Comparison of ENCODE assay signal across 10 cellular contexts in the genomic region with DNA sequence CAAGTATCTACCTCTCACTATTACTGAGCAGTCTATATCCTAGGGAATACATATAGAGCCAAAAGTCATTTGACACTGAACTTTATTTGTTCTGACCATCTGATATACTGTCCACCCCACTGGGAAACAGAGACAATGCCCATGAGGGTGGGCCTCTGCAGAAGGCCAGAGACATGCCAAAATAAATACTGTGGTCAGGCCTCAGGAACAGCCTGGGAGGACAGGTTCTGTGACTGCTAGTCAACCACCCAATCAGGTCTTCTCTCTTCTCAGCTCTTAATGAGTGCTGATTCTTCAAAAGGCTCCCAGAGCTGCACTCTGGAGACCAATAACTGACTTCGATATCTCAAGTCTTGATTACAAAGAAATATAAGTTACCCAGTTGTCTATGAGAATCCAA. TPM values are rescaled to one million over a fixed set of nuclear protein-coding genes. Genes with fewer than 3 reads are reported as not detected.
DNase-seq lines count a peak whose midpoint lies in the region; ATAC-seq and TF ChIP-seq lines count a peak whose summit lies in the region.
"Had no signal": no experiment of that assay in that cellular context is flagged by ENCODE, and none has a peak within 500 bp of the region (broad histone marks: within the 10 kb centered on the region; RNA-seq: fewer than 3 reads in every experiment).

No MANE protein-coding gene starts in this region.

- H2AFZ ChIP-seq in ACC112 (ENCODE audit: low read length, unreplicated experiment), result peak overlapping the region; percentile 51

- no peak overlapping the region for H2BK15ac ChIP-seq in mesendoderm (replicated peaks; ENCODE audit: low read depth)

- H3K4me1 ChIP-seq in ACC112 (ENCODE audit: control insufficient read depth, insufficient read depth, low read length, unreplicated experiment) (peaks cover 29% of the 10 kb centered on the region), endodermal cell (ENCODE audit: control insufficient read depth, insufficient read depth, low read length) (peaks cover 4% of the 10 kb centered on the region), mesendoderm (ENCODE audit: control insufficient read depth, low read depth, low read length) (peaks cover 4% of the 10 kb centered on the region)

- no peaks in the 10 kb centered on the region for H3K79me2 ChIP-seq in ACC112 (ENCODE audit: control insufficient read depth, insufficient read depth, low read length, unreplicated experiment)
- no peaks in the 10 kb centered on the region for H3K79me2 ChIP-seq in mesendoderm (ENCODE audit: control insufficient read depth, insufficient read depth, low read length)

- H3K79me1 ChIP-seq in mesendoderm (ENCODE audit: low read length), result no peaks in the 10 kb centered on the region

- H3K27ac ChIP-seq in ACC112 (ENCODE audit: low read depth, low read length) (peak overlapping the region; percentile 95), endodermal cell (ENCODE audit: low read depth, low read length) (no peak overlapping the region), mesendoderm (ENCODE audit: low read depth, low read length) (no peak overlapping the region)
- H3K27ac ChIP-seq: BLaER1 had no signal

- H2BK5ac ChIP-seq in mesendoderm (ENCODE audit: low read length), result no peak overlapping the region

- H3K4me3 ChIP-seq in ACC112 (ENCODE audit: low read depth, low read length), result peak overlapping the region; percentile 48
- H3K4me3 ChIP-seq in endodermal cell (ENCODE audit: low read length), result no peak overlapping the region
- no peak overlapping the region for H3K4me3 ChIP-seq in mesendoderm (ENCODE audit: low read length)
- H3K4me3 ChIP-seq: BLaER1 had no signal

- H3K56ac ChIP-seq in mesendoderm (ENCODE audit: low read length), result no peak overlapping the region

- H3K4me3 Mint-ChIP-seq in endodermal cell (no peak overlapping the region), osteocyte (ENCODE audit: unreplicated experiment) (peak overlapping the region; percentile 18)

- H2AK5ac ChIP-seq in mesendoderm (ENCODE audit: low read length), result no peak overlapping the region

- no peak overlapping the region for H3K23ac ChIP-seq in mesendoderm (ENCODE audit: low read length)

- H3K27me3 Mint-ChIP-seq in endodermal cell (ENCODE audit: insufficient read depth) (peaks cover 15% of the 10 kb centered on the region), osteocyte (ENCODE audit: unreplicated experiment) (no peaks in the 10 kb centered on the region)

- no peak for ATAC-seq in GM19035 (IDR thresholded peaks at IDR 0.05; ENCODE audit: unreplicated experiment)

- TF ChIP-seq CTCF in endodermal cell (conservative IDR thresholded peaks at IDR 0.05), result no peak
- TF ChIP-seq CTCF in osteocyte (IDR thresholded peaks at IDR 0.05), result no peak

- H3K27ac Mint-ChIP-seq in endodermal cell (peak overlapping the region; percentile 44), osteocyte (ENCODE audit: unreplicated experiment) (peak overlapping the region; percentile 98)
- H3K27ac Mint-ChIP-seq: activated T-helper 2 cell treated with anti-CD3 and anti-CD28 coated beads, Interferon-gamma antibody, Interleukin-2, Interleukin-4, amounts not matched to agents 10 μg/mL and 5 μg/mL and 100 μg/mL, durations not matched to agents 14 hours and 24 hours and 36 hours had no signal

- no peak overlapping the region for H3K9ac ChIP-seq in endodermal cell (ENCODE audit: extremely low read depth, low read length, poor library complexity, severe bottlenecking)
- H3K9ac ChIP-seq in mesendoderm (ENCODE audit: low read length), result no peak overlapping the region
- H3K9ac ChIP-seq: BLaER1 had no signal

- H3K4me1 Mint-ChIP-seq in endodermal cell, result peaks cover 33% of the 10 kb centered on the region
- H3K4me1 Mint-ChIP-seq in osteocyte (ENCODE audit: unreplicated experiment), result peaks cover 49% of the 10 kb centered on the region

- peak; percentile 22 for DNase-seq in NCI-H345 treated with DMSO at 0.1 percent for 48 hours (lab: John Stamatoyannopoulos, UW; ENCODE audit: unreplicated experiment)
- DNase-seq in endodermal cell, result no peak
- no peak for DNase-seq in osteocyte (ENCODE audit: extremely low spot score, unreplicated experiment)
- DNase-seq in activated T-cell treated with anti-CD3 and anti-CD28 coated beads, Interleukin-2, amount 50 U/mL, for 1 hour, result no peak
- DNase-seq in mesendoderm, result no peak
- DNase-seq in ecto neural progenitor cell (ENCODE audit: low spot score), result no peak

- no peak overlapping the region for H4K5ac ChIP-seq in mesendoderm (ENCODE audit: low read length)

- 85% methylated on average over 1 of the region's 1 CpG; no CpG with 5 or more reads in 1 of the 2 experiments for WGBS in endodermal cell (ENCODE audit: insufficient coverage in 1 of 2, insufficient read length in 1 of 2), 2 experiments
- no CpG with 5 or more reads among the region's 1 CpG for WGBS in mesendoderm (ENCODE audit: extremely low coverage, insufficient coverage, low lambda C conversion rate)

- H3K36me3 ChIP-seq in ACC112 (ENCODE audit: insufficient read depth, low read length) (no peaks in the 10 kb centered on the region), endodermal cell (ENCODE audit: control insufficient read depth, insufficient read depth, low read length) (no peaks in the 10 kb centered on the region), mesendoderm (ENCODE audit: control insufficient read depth, insufficient read depth, low read length) (no peaks in the 10 kb centered on the region)
- H3K36me3 ChIP-seq: BLaER1 had no signal

- no peak overlapping the region for H4K8ac ChIP-seq in mesendoderm (ENCODE audit: low read depth, low read length)

- no peaks in the 10 kb centered on the region for H3K27me3 ChIP-seq in ACC112 (ENCODE audit: insufficient read depth, low read length)
- no peaks in the 10 kb centered on the region for H3K27me3 ChIP-seq in endodermal cell (ENCODE audit: control insufficient read depth, insufficient read depth, low read length, poor library complexity, severe bottlenecking)
- no peaks in the 10 kb centered on the region for H3K27me3 ChIP-seq in mesendoderm (ENCODE audit: insufficient read depth, low read length, poor library complexity)
- H3K27me3 ChIP-seq: BLaER1 had no signal

- H2BK120ac ChIP-seq in mesendoderm (ENCODE audit: low read depth, low read length), result no peak overlapping the region

- no peaks in the 10 kb centered on the region for H3K9me3 ChIP-seq in endodermal cell (ENCODE audit: control insufficient read depth, low read length)
- H3K9me3 ChIP-seq: BLaER1 had no signal

- no peak overlapping the region for H3K4me2 ChIP-seq in mesendoderm (ENCODE audit: low read length)

- no peaks in the 10 kb centered on the region for H3K9me3 Mint-ChIP-seq in endodermal cell
- no peaks in the 10 kb centered on the region for H3K9me3 Mint-ChIP-seq in osteocyte (ENCODE audit: unreplicated experiment)
- H3K9me3 Mint-ChIP-seq: activated T-helper 2 cell treated with anti-CD3 and anti-CD28 coated beads, Interferon-gamma antibody, Interleukin-2, Interleukin-4, amounts not matched to agents 10 μg/mL and 5 μg/mL and 100 μg/mL, durations not matched to agents 14 hours and 24 hours and 36 hours had no signal

- no peak overlapping the region for H3K18ac ChIP-seq in mesendoderm (ENCODE audit: low read length)

- H3K4ac ChIP-seq in mesendoderm (ENCODE audit: low read depth, low read length), result no peak overlapping the region

- H3K36me3 Mint-ChIP-seq in endodermal cell (ENCODE audit: low read depth), result no peaks in the 10 kb centered on the region
- peaks cover 4% of the 10 kb centered on the region for H3K36me3 Mint-ChIP-seq in osteocyte (ENCODE audit: unreplicated experiment)

RNA-seq across cellular contexts. Expression of gene ANKRD35, which starts 5.5 kb away (rescaled TPM):
- total RNA-seq in endodermal cell (1 to 10 TPM in 1 of 2 donors, under 1 TPM in 1; 0.88 to 1.4 TPM), osteocyte (not detected in 2 replicates)
- polyA plus RNA-seq in endodermal cell (2013, experiment 1 of 2), result 0.68 TPM
- 0.70 TPM for polyA plus RNA-seq in endodermal cell (2013, experiment 2 of 2)
- polyA plus RNA-seq in mesendoderm (2013, experiment 1 of 2), result 0.80 TPM
- 0.78 TPM for polyA plus RNA-seq in mesendoderm (2013, experiment 2 of 2)

RNA-seq across cellular contexts. Expression of gene ITGA10, which starts 18.7 kb away (rescaled TPM):
- total RNA-seq in endodermal cell (under 1 TPM; 0.18 to 0.33 TPM), osteocyte (34.4 and 40.3 TPM in 2 replicates)
- 0.18 TPM for polyA plus RNA-seq in endodermal cell (2013, experiment 1 of 2)
- polyA plus RNA-seq in endodermal cell (2013, experiment 2 of 2), result 0.08 TPM
- polyA plus RNA-seq in mesendoderm (2013, experiment 1 of 2), result 0.11 TPM
- polyA plus RNA-seq in mesendoderm (2013, experiment 2 of 2), result 0.10 TPM

RNA-seq across cellular contexts. Expression of gene PEX11B, which starts 27.4 kb away (rescaled TPM):
- total RNA-seq in endodermal cell (10 to 100 TPM; 12.9 to 16.0 TPM), osteocyte (29.8 and 36.5 TPM in 2 replicates)
- 18.2 TPM for polyA plus RNA-seq in endodermal cell (2013, experiment 1 of 2)
- 21.8 TPM for polyA plus RNA-seq in endodermal cell (2013, experiment 2 of 2)
- polyA plus RNA-seq in mesendoderm (2013, experiment 1 of 2), result 6.8 TPM
- polyA plus RNA-seq in mesendoderm (2013, experiment 2 of 2), result 6.1 TPM

RNA-seq across cellular contexts. Expression of gene PIAS3, which starts 32.3 kb away (rescaled TPM):
- 10 to 100 TPM; 44.8 to 53.4 TPM for total RNA-seq in endodermal cell
- polyA plus RNA-seq in endodermal cell (2013, experiment 1 of 2), result 45.1 TPM
- polyA plus RNA-seq in endodermal cell (2013, experiment 2 of 2), result 41.6 TPM
- total RNA-seq in osteocyte, result 47.0 and 48.7 TPM in 2 replicates
- 31.2 TPM for polyA plus RNA-seq in mesendoderm (2013, experiment 1 of 2)
- polyA plus RNA-seq in mesendoderm (2013, experiment 2 of 2), result 29.8 TPM

RNA-seq across cellular contexts. Expression of gene RBM8A, which starts 36.1 kb away (rescaled TPM):
- total RNA-seq in endodermal cell, result 100 to 1,000 TPM; 299 to 314 TPM
- polyA plus RNA-seq in endodermal cell (2013, experiment 1 of 2), result 181 TPM
- 193 TPM for polyA plus RNA-seq in endodermal cell (2013, experiment 2 of 2)
- 108 and 114 TPM in 2 replicates for total RNA-seq in osteocyte
- 413 TPM for polyA plus RNA-seq in mesendoderm (2013, experiment 1 of 2)
- polyA plus RNA-seq in mesendoderm (2013, experiment 2 of 2), result 408 TPM

Comparison
In these comparisons a context has a peak if more than half of its experiments do, and no peak if none do; other contexts are left out.
1. RNA of gene ITGA10, which starts 18.7 kb away (total RNA-seq): 34.4 to 40.3 TPM in osteocyte; 0.18 to 0.33 TPM in endodermal cell; every median in the first group is over 10 times any median in the second.